Comparison of ENCODE assay signal across 5 cellular contexts in the genomic region with DNA sequence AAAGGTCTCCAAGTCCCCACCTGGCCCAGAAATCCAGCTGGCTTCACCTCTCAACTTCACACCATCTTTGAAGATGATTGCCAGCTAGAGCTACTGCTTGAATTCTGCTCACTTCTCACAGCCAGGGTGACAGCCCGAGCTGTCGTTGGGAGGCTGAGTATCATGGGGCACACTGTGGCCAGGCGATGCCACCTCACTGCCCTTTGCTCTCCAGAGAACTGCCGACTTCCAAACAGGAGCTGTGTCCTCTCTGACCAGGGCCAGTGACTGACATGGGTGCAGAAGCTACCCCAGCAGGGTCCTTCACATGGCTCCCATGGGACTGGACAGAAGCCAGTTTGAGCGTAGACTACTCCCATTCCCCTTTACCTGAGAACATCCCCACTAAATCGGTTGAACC.
"Had no signal": no experiment of that assay in that cellular context is flagged by ENCODE, and none has a peak within 500 bp of the region (broad histone marks: within the 10 kb centered on the region; RNA-seq: fewer than 3 reads in every experiment).

No MANE protein-coding gene starts in this region.

- ATAC-seq: HepG2, K562 had no signal

- DNase-seq: IMR-90, KBM-7 had no signal

- H3K4me3 ChIP-seq: K562 had no signal

- H3K27ac ChIP-seq: HL-60 had no signal
